ENCODE assay signal across 38 cellular contexts in the genomic region with DNA sequence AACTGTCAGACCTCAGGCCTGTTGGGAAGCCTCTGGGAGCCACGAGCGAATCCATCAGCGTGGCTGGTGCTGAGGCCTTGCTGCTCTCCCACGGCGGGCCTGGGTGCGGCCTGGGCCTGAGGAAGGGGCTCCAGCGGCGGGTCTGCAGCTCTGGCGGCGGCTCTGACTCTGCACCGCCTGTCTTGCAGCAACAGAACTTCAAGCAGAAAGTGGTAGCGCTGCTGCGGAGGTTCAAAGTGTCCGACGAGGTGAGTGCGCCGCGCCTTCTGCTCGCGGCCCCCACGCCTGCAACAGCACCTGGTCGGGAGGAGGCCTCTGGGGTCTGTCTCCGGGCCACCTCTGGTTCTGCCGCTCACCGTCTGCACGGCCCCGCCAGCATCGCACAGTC. TPM values are rescaled to one million over a fixed set of nuclear protein-coding genes. Genes with fewer than 3 reads are reported as not detected.
"Had no signal": no experiment of that assay in that cellular context is flagged by ENCODE, and none has a peak within 500 bp of the region (broad histone marks: within the 10 kb centered on the region; RNA-seq: fewer than 3 reads in every experiment).

No MANE protein-coding gene starts in this region.

- H3K4me3 ChIP-seq: adrenal gland, ascending aorta, body of pancreas, breast epithelium, cardiac muscle cell had no signal

- H3K27me3 ChIP-seq: adrenal gland, ascending aorta, body of pancreas, brain microvascular endothelial cell, breast epithelium, cardiac muscle cell had no signal

- H3K4me3 Mint-ChIP-seq: activated naive CD4-positive, alpha-beta T cell treated with anti-CD3 and anti-CD28 coated beads for 36 hours; activated naive CD4-positive, alpha-beta T cell treated with anti-CD3 and anti-CD28 coated beads, Interleukin-2, amount 10 ng/mL, durations not matched to agents 7 days and 5 days; activated naive CD4-positive, alpha-beta T cell treated with anti-CD3 and anti-CD28 coated beads, Interleukin-2, amount 50 U/mL, for 24 hours; activated naive CD8-positive, alpha-beta T cell; activated naive CD8-positive, alpha-beta T cell treated with anti-CD3 and anti-CD28 coated beads for 36 hours; activated naive CD8-positive, alpha-beta T cell treated with anti-CD3 and anti-CD28 coated beads, Interleukin-2, amount 10 ng/mL, durations not matched to agents 7 days and 5 days; activated naive CD8-positive, alpha-beta T cell treated with anti-CD3 and anti-CD28 coated beads, Interleukin-2, amount 50 U/mL, for 24 hours; activated T-cell treated with anti-CD3 and anti-CD28 coated beads, Interleukin-2, amount 50 U/mL, for 24 hours; activated T-cell treated with anti-CD3 and anti-CD28 coated beads, Interleukin-2, amount 50 U/mL, for 4 hours; activated T-cell treated with anti-CD3 and anti-CD28 coated beads, Interleukin-2, amount 50 U/mL, for 72 hours; activated T-helper 1 cell treated with anti-CD3 and anti-CD28 coated beads, Interleukin-12 subunit alpha, Interleukin-12 subunit beta, Interleukin-2, Interleukin-4 antibody, amounts not matched to agents 30 ng/mL and 10 ng/mL and 1 ng/mL, durations not matched to agents 14 hours and 24 hours and 36 hours; activated T-helper 17 cell treated with anti-CD3 and anti-CD28 coated beads, Interleukin-2, amount 50 U/mL, for 72 hours; brain; central memory CD8-positive, alpha-beta T cell had no signal

- H3K4me1 Mint-ChIP-seq: activated T-helper 17 cell treated with anti-CD3 and anti-CD28 coated beads, Interleukin-2, amount 50 U/mL, for 72 hours; brain had no signal

- DNase-seq: activated effector memory CD4-positive, alpha-beta T cell treated with anti-CD3 and anti-CD28 coated beads, Interleukin-2, amount 50 U/mL, for 16 hours; activated effector memory CD4-positive, alpha-beta T cell treated with Interleukin-2 at 50 U/mL for 16 hours; activated gamma-delta T cell; activated gamma-delta T cell treated with Interleukin-2 at 50 U/mL for 16 hours; activated naive CD4-positive, alpha-beta T cell; activated naive CD4-positive, alpha-beta T cell treated with anti-CD3 and anti-CD28 coated beads for 36 hours; activated naive CD4-positive, alpha-beta T cell treated with anti-CD3 and anti-CD28 coated beads, Interleukin-2, amount 10 ng/mL, durations not matched to agents 7 days and 5 days; activated naive CD4-positive, alpha-beta T cell treated with anti-CD3 and anti-CD28 coated beads, Interleukin-2, amount 50 U/mL, for 16 hours; activated naive CD4-positive, alpha-beta T cell treated with Interleukin-2 at 50 U/mL for 16 hours; activated naive CD8-positive, alpha-beta T cell treated with anti-CD3 and anti-CD28 coated beads for 36 hours; activated naive CD8-positive, alpha-beta T cell treated with anti-CD3 and anti-CD28 coated beads, Interleukin-2, amount 10 ng/mL, durations not matched to agents 7 days and 5 days; activated naive CD8-positive, alpha-beta T cell treated with anti-CD3 and anti-CD28 coated beads, Interleukin-2, amount 50 U/mL, for 24 hours; activated T-cell treated with anti-CD3 and anti-CD28 coated beads, Interleukin-2, amount 50 U/mL, for 1 hour; activated T-cell treated with anti-CD3 and anti-CD28 coated beads, Interleukin-2, amount 50 U/mL, for 24 hours; activated T-cell treated with anti-CD3 and anti-CD28 coated beads, Interleukin-2, amount 50 U/mL, for 4 hours; activated T-cell treated with anti-CD3 and anti-CD28 coated beads, Interleukin-2, amount 50 U/mL, for 48 hours; activated T-cell treated with anti-CD3 and anti-CD28 coated beads, Interleukin-2, amount 50 U/mL, for 72 hours; adrenal gland; amniotic stem cell; amygdala; anterior cingulate cortex; aorta; body of pancreas; brain microvascular endothelial cell; caudate nucleus; central memory CD4-positive, alpha-beta T cell; cerebellar nuclear complex had no signal

- H3K36me3 Mint-ChIP-seq: activated naive CD4-positive, alpha-beta T cell treated with anti-CD3 and anti-CD28 coated beads, Interleukin-2, amount 10 ng/mL, durations not matched to agents 7 days and 5 days; activated naive CD4-positive, alpha-beta T cell treated with anti-CD3 and anti-CD28 coated beads, Interleukin-2, amount 50 U/mL, for 72 hours; activated naive CD8-positive, alpha-beta T cell treated with anti-CD3 and anti-CD28 coated beads for 36 hours; activated naive CD8-positive, alpha-beta T cell treated with anti-CD3 and anti-CD28 coated beads, Interleukin-2, amount 10 ng/mL, durations not matched to agents 7 days and 5 days had no signal

- H3K36me3 ChIP-seq: brain microvascular endothelial cell, breast epithelium, cardiac muscle cell had no signal

- H3K27me3 Mint-ChIP-seq: activated naive CD4-positive, alpha-beta T cell treated with anti-CD3 and anti-CD28 coated beads, Interleukin-2, amount 50 U/mL, for 24 hours; activated naive CD8-positive, alpha-beta T cell; activated naive CD8-positive, alpha-beta T cell treated with anti-CD3 and anti-CD28 coated beads for 36 hours; activated naive CD8-positive, alpha-beta T cell treated with anti-CD3 and anti-CD28 coated beads, Interleukin-2, amount 10 ng/mL, durations not matched to agents 7 days and 5 days; activated naive CD8-positive, alpha-beta T cell treated with anti-CD3 and anti-CD28 coated beads, Interleukin-2, amount 50 U/mL, for 24 hours; activated T-cell treated with anti-CD3 and anti-CD28 coated beads, Interleukin-2, amount 50 U/mL, for 24 hours; activated T-helper 17 cell treated with anti-CD3 and anti-CD28 coated beads, Interleukin-2, amount 50 U/mL, for 72 hours; brain; central memory CD8-positive, alpha-beta T cell had no signal

- H3K9me3 Mint-ChIP-seq: activated naive CD4-positive, alpha-beta T cell treated with anti-CD3 and anti-CD28 coated beads for 36 hours; activated naive CD4-positive, alpha-beta T cell treated with anti-CD3 and anti-CD28 coated beads, Interleukin-2, amount 10 ng/mL, durations not matched to agents 7 days and 5 days; activated naive CD4-positive, alpha-beta T cell treated with anti-CD3 and anti-CD28 coated beads, Interleukin-2, amount 50 U/mL, for 24 hours; activated naive CD4-positive, alpha-beta T cell treated with anti-CD3 and anti-CD28 coated beads, Interleukin-2, amount 50 U/mL, for 72 hours; activated naive CD8-positive, alpha-beta T cell treated with anti-CD3 and anti-CD28 coated beads for 36 hours; activated naive CD8-positive, alpha-beta T cell treated with anti-CD3 and anti-CD28 coated beads, Interleukin-2, amount 10 ng/mL, durations not matched to agents 7 days and 5 days; activated naive CD8-positive, alpha-beta T cell treated with anti-CD3 and anti-CD28 coated beads, Interleukin-2, amount 50 U/mL, for 24 hours; activated T-cell treated with anti-CD3 and anti-CD28 coated beads, Interleukin-2, amount 50 U/mL, for 24 hours; activated T-cell treated with anti-CD3 and anti-CD28 coated beads, Interleukin-2, amount 50 U/mL, for 4 hours; activated T-cell treated with anti-CD3 and anti-CD28 coated beads, Interleukin-2, amount 50 U/mL, for 72 hours; activated T-helper 1 cell treated with anti-CD3 and anti-CD28 coated beads, Interleukin-12 subunit alpha, Interleukin-12 subunit beta, Interleukin-2, Interleukin-4 antibody, amounts not matched to agents 30 ng/mL and 10 ng/mL and 1 ng/mL, durations not matched to agents 14 hours and 24 hours and 36 hours; activated T-helper 17 cell treated with anti-CD3 and anti-CD28 coated beads, Interleukin-2, amount 50 U/mL, for 72 hours; activated T-helper 2 cell treated with anti-CD3 and anti-CD28 coated beads, Interferon-gamma antibody, Interleukin-2, Interleukin-4, amounts not matched to agents 10 μg/mL and 5 μg/mL and 100 μg/mL, durations not matched to agents 14 hours and 24 hours and 36 hours; central memory CD8-positive, alpha-beta T cell had no signal

- H3K4me1 ChIP-seq: adrenal gland, ascending aorta, body of pancreas, breast epithelium had no signal

- ATAC-seq: activated naive CD4-positive, alpha-beta T cell treated with anti-CD3 and anti-CD28 coated beads, Interleukin-2, amount 50 U/mL, for 72 hours; activated naive CD8-positive, alpha-beta T cell treated with anti-CD3 and anti-CD28 coated beads, Interleukin-2, amount 50 U/mL, for 24 hours; activated T-cell treated with anti-CD3 and anti-CD28 coated beads, Interleukin-2, amount 50 U/mL, for 4 hours; activated T-cell treated with anti-CD3 and anti-CD28 coated beads, Interleukin-2, amount 50 U/mL, for 72 hours; activated T-helper 17 cell treated with anti-CD3 and anti-CD28 coated beads, Interleukin-2, amount 50 U/mL, for 72 hours; body of pancreas had no signal

- H3K27ac Mint-ChIP-seq: activated naive CD4-positive, alpha-beta T cell treated with anti-CD3 and anti-CD28 coated beads for 36 hours; activated naive CD4-positive, alpha-beta T cell treated with anti-CD3 and anti-CD28 coated beads, Interleukin-2, amount 10 ng/mL, durations not matched to agents 7 days and 5 days; activated naive CD4-positive, alpha-beta T cell treated with anti-CD3 and anti-CD28 coated beads, Interleukin-2, amount 50 U/mL, for 24 hours; activated naive CD4-positive, alpha-beta T cell treated with anti-CD3 and anti-CD28 coated beads, Interleukin-2, amount 50 U/mL, for 72 hours; activated naive CD8-positive, alpha-beta T cell; activated naive CD8-positive, alpha-beta T cell treated with anti-CD3 and anti-CD28 coated beads for 36 hours; activated naive CD8-positive, alpha-beta T cell treated with anti-CD3 and anti-CD28 coated beads, Interleukin-2, amount 10 ng/mL, durations not matched to agents 7 days and 5 days; activated naive CD8-positive, alpha-beta T cell treated with anti-CD3 and anti-CD28 coated beads, Interleukin-2, amount 50 U/mL, for 24 hours; activated T-cell treated with anti-CD3 and anti-CD28 coated beads, Interleukin-2, amount 50 U/mL, for 24 hours; activated T-cell treated with anti-CD3 and anti-CD28 coated beads, Interleukin-2, amount 50 U/mL, for 72 hours; activated T-helper 1 cell treated with anti-CD3 and anti-CD28 coated beads, Interleukin-12 subunit alpha, Interleukin-12 subunit beta, Interleukin-2, Interleukin-4 antibody, amounts not matched to agents 30 ng/mL and 10 ng/mL and 1 ng/mL, durations not matched to agents 14 hours and 24 hours and 36 hours; activated T-helper 17 cell treated with anti-CD3 and anti-CD28 coated beads, Interleukin-2, amount 50 U/mL, for 72 hours; activated T-helper 2 cell treated with anti-CD3 and anti-CD28 coated beads, Interferon-gamma antibody, Interleukin-2, Interleukin-4, amounts not matched to agents 10 μg/mL and 5 μg/mL and 100 μg/mL, durations not matched to agents 14 hours and 24 hours and 36 hours; brain had no signal

- H3K27ac ChIP-seq: adrenal gland, ascending aorta, body of pancreas, brain microvascular endothelial cell, breast epithelium, cardiac muscle cell had no signal

- H3K9me3 ChIP-seq: adrenal gland, ascending aorta, body of pancreas, breast epithelium had no signal

RNA-seq across cellular contexts. Expression of a gene that starts 28.7 kb away (rescaled TPM):
- total RNA-seq: ascending aorta had no signal
